ENCODE assay signal across 15 cellular contexts in genomic region chrX:139200346-139200745, GRCh38.
"Had no signal": no experiment of that assay in that cellular context is flagged by ENCODE, and none has a peak within 500 bp of the region (broad histone marks: within the 10 kb centered on the region; RNA-seq: fewer than 3 reads in every experiment).

No MANE protein-coding gene starts in this region.

- H3K4me1 ChIP-seq: upper lobe of right lung had no signal

- H3K4me1 Mint-ChIP-seq: activated CD8-positive, alpha-beta memory T cell treated with anti-CD3 and anti-CD28 coated beads, Interleukin-2, amount 10 ng/mL, durations not matched to agents 7 days and 5 days had no signal

- H3K4me3 Mint-ChIP-seq: activated CD8-positive, alpha-beta memory T cell treated with anti-CD3 and anti-CD28 coated beads, Interleukin-2, amount 10 ng/mL, durations not matched to agents 7 days and 5 days; activated naive CD8-positive, alpha-beta T cell; activated T-cell treated with anti-CD3 and anti-CD28 coated beads, Interleukin-2, amount 50 U/mL, for 24 hours; T-helper 2 cell treated with Interferon-gamma antibody and Interleukin-4, amounts not matched to agents 5 μg/mL and 100 μg/mL, for 36 hours had no signal

- H3K9me3 ChIP-seq: gastroesophageal sphincter, right atrium auricular region, upper lobe of right lung had no signal

- DNase-seq: activated CD4-positive, alpha-beta T cell treated with anti-CD3 and anti-CD28 coated beads, Interleukin-2, amount 50 U/mL, for 48 hours; activated CD8-positive, alpha-beta memory T cell treated with anti-CD3 and anti-CD28 coated beads, Interleukin-2, amount 10 ng/mL, durations not matched to agents 7 days and 5 days; activated effector memory CD4-positive, alpha-beta T cell treated with Interleukin-2 at 50 U/mL for 16 hours; activated T-cell treated with anti-CD3 and anti-CD28 coated beads, Interleukin-2, amount 50 U/mL, for 24 hours; hypothalamus; kidney glomerular epithelial cell; mesendoderm; small intestine; stimulated activated naive CD4-positive, alpha-beta T cell; upper lobe of right lung had no signal

- H3K27me3 ChIP-seq: upper lobe of right lung had no signal

- H3K27ac Mint-ChIP-seq: activated CD8-positive, alpha-beta memory T cell treated with anti-CD3 and anti-CD28 coated beads, Interleukin-2, amount 10 ng/mL, durations not matched to agents 7 days and 5 days; activated naive CD8-positive, alpha-beta T cell; activated T-cell treated with anti-CD3 and anti-CD28 coated beads, Interleukin-2, amount 50 U/mL, for 24 hours; T-helper 2 cell treated with Interferon-gamma antibody and Interleukin-4, amounts not matched to agents 5 μg/mL and 100 μg/mL, for 36 hours had no signal

- H3K36me3 ChIP-seq: gastroesophageal sphincter, right atrium auricular region, upper lobe of right lung had no signal

- H3K4me3 ChIP-seq: gastroesophageal sphincter, right atrium auricular region, upper lobe of right lung had no signal

- ATAC-seq: activated CD4-positive, CD25-positive, alpha-beta regulatory T cell treated with anti-CD3 and anti-CD28 coated beads, Interleukin-2, amount 50 U/mL, for 24 hours; activated CD8-positive, alpha-beta memory T cell treated with anti-CD3 and anti-CD28 coated beads, Interleukin-2, amount 10 ng/mL, durations not matched to agents 7 days and 5 days; gastroesophageal sphincter; upper lobe of right lung had no signal

- H3K36me3 Mint-ChIP-seq: activated CD8-positive, alpha-beta memory T cell treated with anti-CD3 and anti-CD28 coated beads, Interleukin-2, amount 10 ng/mL, durations not matched to agents 7 days and 5 days; activated naive CD8-positive, alpha-beta T cell had no signal

- H3K27ac ChIP-seq: gastroesophageal sphincter, right atrium auricular region, upper lobe of right lung had no signal
